ENCODE assay signal across 1 cellular context in genomic region chr17:46764709-46765401, GRCh38.
TF ChIP-seq lines count a peak whose summit lies in the region.

No MANE protein-coding gene starts in this region.

TF ChIP-seq in K562, 482 proteins besides CTCF, POLR2A, EP300 and RAD21 (continued from another document and continues in another):
- no peak for TF ChIP-seq GMEB1 (CRISPR knock-in tag; IDR thresholded peaks at IDR 0.05)
- no peak for TF ChIP-seq ZNF695 (CRISPR knock-in tag; IDR thresholded peaks at IDR 0.05)
- TF ChIP-seq CBX2 (IDR thresholded peaks at IDR 0.05; ENCODE audit: insufficient read depth, low read length, poor library complexity, severe bottlenecking): no peak
- TF ChIP-seq GABPB1 (CRISPR knock-in tag; IDR thresholded peaks at IDR 0.05): 0 out of 2 replicates have a peak, but pooled peaks have one; percentile 15
- TF ChIP-seq ARID2 (IDR thresholded peaks at IDR 0.05): no peak
- peak in 1 of 2 experiments; percentile 84; a peak in 1 of 4 replicates for TF ChIP-seq RCOR1 (IDR thresholded peaks at IDR 0.05; ENCODE audit: borderline replicate concordance in 1 of 2, low read depth in 2 of 2, low read length in 2 of 2)
- TF ChIP-seq ZNF140 (CRISPR knock-in tag; IDR thresholded peaks at IDR 0.05): no peak
- TF ChIP-seq HEY1 (CRISPR knock-in tag; IDR thresholded peaks at IDR 0.05; ENCODE audit: borderline replicate concordance): no peak
- TF ChIP-seq, protein P1, sequence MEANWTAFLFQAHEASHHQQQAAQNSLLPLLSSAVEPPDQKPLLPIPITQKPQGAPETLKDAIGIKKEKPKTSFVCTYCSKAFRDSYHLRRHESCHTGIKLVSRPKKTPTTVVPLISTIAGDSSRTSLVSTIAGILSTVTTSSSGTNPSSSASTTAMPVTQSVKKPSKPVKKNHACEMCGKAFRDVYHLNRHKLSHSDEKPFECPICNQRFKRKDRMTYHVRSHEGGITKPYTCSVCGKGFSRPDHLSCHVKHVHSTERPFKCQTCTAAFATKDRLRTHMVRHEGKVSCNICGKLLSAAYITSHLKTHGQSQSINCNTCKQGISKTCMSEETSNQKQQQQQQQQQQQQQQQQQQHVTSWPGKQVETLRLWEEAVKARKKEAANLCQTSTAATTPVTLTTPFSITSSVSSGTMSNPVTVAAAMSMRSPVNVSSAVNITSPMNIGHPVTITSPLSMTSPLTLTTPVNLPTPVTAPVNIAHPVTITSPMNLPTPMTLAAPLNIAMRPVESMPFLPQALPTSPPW (CRISPR knock-in tag; IDR thresholded peaks at IDR 0.05): peak; percentile 55
- TF ChIP-seq, protein P2, sequence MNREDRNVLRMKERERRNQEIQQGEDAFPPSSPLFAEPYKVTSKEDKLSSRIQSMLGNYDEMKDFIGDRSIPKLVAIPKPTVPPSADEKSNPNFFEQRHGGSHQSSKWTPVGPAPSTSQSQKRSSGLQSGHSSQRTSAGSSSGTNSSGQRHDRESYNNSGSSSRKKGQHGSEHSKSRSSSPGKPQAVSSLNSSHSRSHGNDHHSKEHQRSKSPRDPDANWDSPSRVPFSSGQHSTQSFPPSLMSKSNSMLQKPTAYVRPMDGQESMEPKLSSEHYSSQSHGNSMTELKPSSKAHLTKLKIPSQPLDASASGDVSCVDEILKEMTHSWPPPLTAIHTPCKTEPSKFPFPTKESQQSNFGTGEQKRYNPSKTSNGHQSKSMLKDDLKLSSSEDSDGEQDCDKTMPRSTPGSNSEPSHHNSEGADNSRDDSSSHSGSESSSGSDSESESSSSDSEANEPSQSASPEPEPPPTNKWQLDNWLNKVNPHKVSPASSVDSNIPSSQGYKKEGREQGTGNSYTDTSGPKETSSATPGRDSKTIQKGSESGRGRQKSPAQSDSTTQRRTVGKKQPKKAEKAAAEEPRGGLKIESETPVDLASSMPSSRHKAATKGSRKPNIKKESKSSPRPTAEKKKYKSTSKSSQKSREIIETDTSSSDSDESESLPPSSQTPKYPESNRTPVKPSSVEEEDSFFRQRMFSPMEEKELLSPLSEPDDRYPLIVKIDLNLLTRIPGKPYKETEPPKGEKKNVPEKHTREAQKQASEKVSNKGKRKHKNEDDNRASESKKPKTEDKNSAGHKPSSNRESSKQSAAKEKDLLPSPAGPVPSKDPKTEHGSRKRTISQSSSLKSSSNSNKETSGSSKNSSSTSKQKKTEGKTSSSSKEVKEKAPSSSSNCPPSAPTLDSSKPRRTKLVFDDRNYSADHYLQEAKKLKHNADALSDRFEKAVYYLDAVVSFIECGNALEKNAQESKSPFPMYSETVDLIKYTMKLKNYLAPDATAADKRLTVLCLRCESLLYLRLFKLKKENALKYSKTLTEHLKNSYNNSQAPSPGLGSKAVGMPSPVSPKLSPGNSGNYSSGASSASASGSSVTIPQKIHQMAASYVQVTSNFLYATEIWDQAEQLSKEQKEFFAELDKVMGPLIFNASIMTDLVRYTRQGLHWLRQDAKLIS (CRISPR knock-in tag; IDR thresholded peaks at IDR 0.05): no peak
- no peak for TF ChIP-seq MCM7 (IDR thresholded peaks at IDR 0.05)
- TF ChIP-seq DACH1 (IDR thresholded peaks at IDR 0.05; ENCODE audit: partially characterized antibody): peak; percentile 15
- no peak for TF ChIP-seq ZNF780A (CRISPR knock-in tag; IDR thresholded peaks at IDR 0.05)
- TF ChIP-seq ZNF12 (CRISPR knock-in tag; IDR thresholded peaks at IDR 0.05): no peak
- TF ChIP-seq, protein P3, sequence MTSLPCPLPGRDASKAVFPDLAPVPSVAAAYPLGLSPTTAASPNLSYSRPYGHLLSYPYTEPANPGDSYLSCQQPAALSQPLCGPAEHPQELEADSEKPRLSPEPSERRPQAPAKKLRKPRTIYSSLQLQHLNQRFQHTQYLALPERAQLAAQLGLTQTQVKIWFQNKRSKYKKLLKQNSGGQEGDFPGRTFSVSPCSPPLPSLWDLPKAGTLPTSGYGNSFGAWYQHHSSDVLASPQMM (CRISPR knock-in tag; IDR thresholded peaks at IDR 0.05): no peak
- TF ChIP-seq ZNF561 (CRISPR knock-in tag; conservative IDR thresholded peaks at IDR 0.05): no peak
- TF ChIP-seq, protein P4, sequence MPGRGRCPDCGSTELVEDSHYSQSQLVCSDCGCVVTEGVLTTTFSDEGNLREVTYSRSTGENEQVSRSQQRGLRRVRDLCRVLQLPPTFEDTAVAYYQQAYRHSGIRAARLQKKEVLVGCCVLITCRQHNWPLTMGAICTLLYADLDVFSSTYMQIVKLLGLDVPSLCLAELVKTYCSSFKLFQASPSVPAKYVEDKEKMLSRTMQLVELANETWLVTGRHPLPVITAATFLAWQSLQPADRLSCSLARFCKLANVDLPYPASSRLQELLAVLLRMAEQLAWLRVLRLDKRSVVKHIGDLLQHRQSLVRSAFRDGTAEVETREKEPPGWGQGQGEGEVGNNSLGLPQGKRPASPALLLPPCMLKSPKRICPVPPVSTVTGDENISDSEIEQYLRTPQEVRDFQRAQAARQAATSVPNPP (IDR thresholded peaks at IDR 0.05; ENCODE audit: borderline replicate concordance, insufficient read depth, insufficient read length): no peak
- no peak for TF ChIP-seq SMC3 (conservative IDR thresholded peaks at IDR 0.05; ENCODE audit: insufficient read depth, low read depth, low read length)
- no peak for TF ChIP-seq HSF4 (CRISPR knock-in tag; IDR thresholded peaks at IDR 0.05; ENCODE audit: borderline replicate concordance)
- TF ChIP-seq HMGN3 (IDR thresholded peaks at IDR 0.05; ENCODE audit: borderline replicate concordance, extremely low read depth, insufficient read length, low read depth, low read length): no peak
- TF ChIP-seq MECOM (CRISPR knock-in tag; IDR thresholded peaks at IDR 0.05): no peak
- TF ChIP-seq ETV6 (IDR thresholded peaks at IDR 0.05; ENCODE audit: borderline replicate concordance in 1 of 2, low read depth in 2 of 2, low read length in 1 of 2): no peak
- TF ChIP-seq ETV6 (CRISPR knock-in tag; IDR thresholded peaks at IDR 0.05; ENCODE audit: borderline replicate concordance): no peak
- TF ChIP-seq ZNF146 (CRISPR knock-in tag; IDR thresholded peaks at IDR 0.05; ENCODE audit: unreplicated experiment): no peak
- TF ChIP-seq ZFP36 (IDR thresholded peaks at IDR 0.05; ENCODE audit: low read depth, low read length, partially characterized antibody): no peak
- no peak for TF ChIP-seq ZNF584 (CRISPR knock-in tag; IDR thresholded peaks at IDR 0.05; ENCODE audit: low read depth)
- no peak for TF ChIP-seq ELF2 (CRISPR knock-in tag; IDR thresholded peaks at IDR 0.05)
- TF ChIP-seq, protein P5, sequence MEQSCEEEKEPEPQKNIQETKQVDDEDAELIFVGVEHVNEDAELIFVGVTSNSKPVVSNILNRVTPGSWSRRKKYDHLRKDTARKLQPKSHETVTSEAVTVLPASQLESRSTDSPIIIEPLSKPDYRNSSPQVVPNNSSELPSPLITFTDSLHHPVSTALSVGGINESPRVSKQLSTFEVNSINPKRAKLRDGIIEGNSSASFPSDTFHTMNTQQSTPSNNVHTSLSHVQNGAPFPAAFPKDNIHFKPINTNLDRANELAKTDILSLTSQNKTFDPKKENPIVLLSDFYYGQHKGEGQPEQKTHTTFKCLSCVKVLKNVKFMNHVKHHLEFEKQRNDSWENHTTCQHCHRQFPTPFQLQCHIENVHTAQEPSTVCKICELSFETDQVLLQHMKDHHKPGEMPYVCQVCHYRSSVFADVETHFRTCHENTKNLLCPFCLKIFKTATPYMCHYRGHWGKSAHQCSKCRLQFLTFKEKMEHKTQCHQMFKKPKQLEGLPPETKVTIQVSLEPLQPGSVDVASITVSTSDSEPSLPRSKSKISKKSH (CRISPR knock-in tag; IDR thresholded peaks at IDR 0.05): no peak
- TF ChIP-seq SRSF7 (optimal IDR thresholded peaks at IDR 0.05; ENCODE audit: low read depth, low read length): no peak
- no peak for TF ChIP-seq ZNF707 (CRISPR knock-in tag; conservative IDR thresholded peaks at IDR 0.05)
- 0 out of 4 replicates have a peak, but pooled peaks of 1 of the 2 experiments have one; percentile 31 for TF ChIP-seq NRF1 (conservative IDR thresholded peaks at IDR 0.05 in 1 of 2, IDR thresholded peaks at IDR 0.05 in 1 of 2)
- TF ChIP-seq, protein P6, sequence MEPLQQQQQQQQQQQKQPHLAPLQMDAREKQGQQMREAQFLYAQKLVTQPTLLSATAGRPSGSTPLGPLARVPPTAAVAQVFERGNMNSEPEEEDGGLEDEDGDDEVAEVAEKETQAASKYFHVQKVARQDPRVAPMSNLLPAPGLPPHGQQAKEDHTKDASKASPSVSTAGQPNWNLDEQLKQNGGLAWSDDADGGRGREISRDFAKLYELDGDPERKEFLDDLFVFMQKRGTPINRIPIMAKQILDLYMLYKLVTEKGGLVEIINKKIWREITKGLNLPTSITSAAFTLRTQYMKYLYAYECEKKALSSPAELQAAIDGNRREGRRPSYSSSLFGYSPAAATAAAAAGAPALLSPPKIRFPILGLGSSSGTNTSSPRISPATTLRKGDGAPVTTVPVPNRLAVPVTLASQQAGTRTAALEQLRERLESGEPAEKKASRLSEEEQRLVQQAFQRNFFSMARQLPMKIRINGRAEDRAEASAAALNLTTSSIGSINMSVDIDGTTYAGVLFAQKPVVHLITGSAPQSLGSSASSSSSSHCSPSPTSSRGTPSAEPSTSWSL (CRISPR knock-in tag; IDR thresholded peaks at IDR 0.05; ENCODE audit: borderline replicate concordance): no peak
- TF ChIP-seq ZBTB5 (IDR thresholded peaks at IDR 0.05): no peak
- TF ChIP-seq MAFG (tag; conservative IDR thresholded peaks at IDR 0.05): no peak; the same call in 1 of the 2 replicates
- TF ChIP-seq NEUROD1 (IDR thresholded peaks at IDR 0.05; ENCODE audit: borderline replicate concordance, low read depth, low read length, partially characterized antibody): no peak
- no peak for TF ChIP-seq BCOR (IDR thresholded peaks at IDR 0.05)
- TF ChIP-seq TRIM24 (IDR thresholded peaks at IDR 0.05): no peak
- TF ChIP-seq REST (CRISPR knock-in tag; IDR thresholded peaks at IDR 0.05; ENCODE audit: low read depth): no peak
- TF ChIP-seq, protein P7, sequence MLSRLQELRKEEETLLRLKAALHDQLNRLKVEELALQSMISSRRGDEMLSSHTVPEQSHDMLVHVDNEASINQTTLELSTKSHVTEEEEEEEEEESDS (CRISPR knock-in tag; IDR thresholded peaks at IDR 0.05): no peak
- peak; percentile 34; the same call in 1 of the 2 replicates for TF ChIP-seq CTBP1 (IDR thresholded peaks at IDR 0.05; ENCODE audit: borderline replicate concordance)
- no peak for TF ChIP-seq TGIF2 (CRISPR knock-in tag; IDR thresholded peaks at IDR 0.05)
- TF ChIP-seq NFIC (IDR thresholded peaks at IDR 0.05): peak; percentile 64
- TF ChIP-seq, protein P8, sequence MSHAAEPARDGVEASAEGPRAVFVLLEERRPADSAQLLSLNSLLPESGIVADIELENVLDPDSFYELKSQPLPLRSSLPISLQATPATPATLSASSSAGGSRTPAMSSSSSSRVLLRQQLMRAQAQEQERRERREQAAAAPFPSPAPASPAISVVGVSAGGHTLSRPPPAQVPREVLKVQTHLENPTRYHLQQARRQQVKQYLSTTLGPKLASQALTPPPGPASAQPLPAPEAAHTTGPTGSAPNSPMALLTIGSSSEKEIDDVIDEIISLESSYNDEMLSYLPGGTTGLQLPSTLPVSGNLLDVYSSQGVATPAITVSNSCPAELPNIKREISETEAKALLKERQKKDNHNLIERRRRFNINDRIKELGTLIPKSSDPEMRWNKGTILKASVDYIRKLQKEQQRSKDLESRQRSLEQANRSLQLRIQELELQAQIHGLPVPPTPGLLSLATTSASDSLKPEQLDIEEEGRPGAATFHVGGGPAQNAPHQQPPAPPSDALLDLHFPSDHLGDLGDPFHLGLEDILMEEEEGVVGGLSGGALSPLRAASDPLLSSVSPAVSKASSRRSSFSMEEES (CRISPR knock-in tag; IDR thresholded peaks at IDR 0.05): no peak
